37 cellular contexts compared by ENCODE assay signal in genomic region chr1:223394706-223395105, GRCh38. TPM values are rescaled to one million over a fixed set of nuclear protein-coding genes. Genes with fewer than 3 reads are reported as not detected.
"Had no signal": no experiment of that assay in that cellular context is flagged by ENCODE, and none has a peak within 500 bp of the region (broad histone marks: within the 10 kb centered on the region; RNA-seq: fewer than 3 reads in every experiment).

No MANE protein-coding gene starts in this region.

- H3K27me3 ChIP-seq: breast epithelium had no signal

- FAIRE-seq: astrocyte, TTC549 had no signal

- H3K36me3 Mint-ChIP-seq: activated CD4-positive, alpha-beta memory T cell treated with anti-CD3 and anti-CD28 coated beads for 36 hours; activated naive CD4-positive, alpha-beta T cell treated with anti-CD3 and anti-CD28 coated beads, Interleukin-2, amount 10 ng/mL, durations not matched to agents 7 days and 5 days; activated naive CD8-positive, alpha-beta T cell treated with anti-CD3 and anti-CD28 coated beads for 36 hours had no signal

- ATAC-seq: activated CD8-positive, alpha-beta T cell treated with anti-CD3 and anti-CD28 coated beads for 36 hours; activated naive CD4-positive, alpha-beta T cell treated with anti-CD3 and anti-CD28 coated beads, Interleukin-2, amount 50 U/mL, for 72 hours; activated T-cell treated with anti-CD3 and anti-CD28 coated beads, Interleukin-2, amount 50 U/mL, for 4 hours; activated T-cell treated with anti-CD3 and anti-CD28 coated beads, Interleukin-2, amount 50 U/mL, for 72 hours; activated T-helper 17 cell treated with anti-CD3 and anti-CD28 coated beads, Interleukin-2, amount 50 U/mL, for 72 hours; body of pancreas; T-helper 17 cell had no signal

- H3K4me3 Mint-ChIP-seq: activated B cell treated with CpG ODN at 0.5 μM for 24 hours; activated CD4-positive, alpha-beta memory T cell treated with anti-CD3 and anti-CD28 coated beads for 36 hours; activated CD4-positive, alpha-beta T cell treated with anti-CD3 and anti-CD28 coated beads, Interleukin-2, amount 10 ng/mL, durations not matched to agents 24 days and 14 days; activated CD8-positive, alpha-beta T cell treated with anti-CD3 and anti-CD28 coated beads for 36 hours; activated naive CD4-positive, alpha-beta T cell treated with anti-CD3 and anti-CD28 coated beads, Interleukin-2, amount 10 ng/mL, durations not matched to agents 7 days and 5 days; activated naive CD8-positive, alpha-beta T cell treated with anti-CD3 and anti-CD28 coated beads for 36 hours; activated T-cell treated with anti-CD3 and anti-CD28 coated beads, Interleukin-2, amount 50 U/mL, for 4 hours; activated T-cell treated with anti-CD3 and anti-CD28 coated beads, Interleukin-2, amount 50 U/mL, for 72 hours; activated T-helper 1 cell treated with anti-CD3 and anti-CD28 coated beads, Interleukin-12 subunit alpha, Interleukin-12 subunit beta, Interleukin-2, Interleukin-4 antibody, amounts not matched to agents 30 ng/mL and 10 ng/mL and 1 ng/mL, durations not matched to agents 14 hours and 24 hours and 36 hours; activated T-helper 17 cell treated with anti-CD3 and anti-CD28 coated beads, Interleukin-2, amount 50 U/mL, for 72 hours; T-helper 17 cell had no signal

- H3K27ac Mint-ChIP-seq: activated B cell treated with CpG ODN at 0.5 μM for 24 hours; activated CD4-positive, alpha-beta memory T cell treated with anti-CD3 and anti-CD28 coated beads for 36 hours; activated CD4-positive, alpha-beta T cell treated with anti-CD3 and anti-CD28 coated beads, Interleukin-2, amount 10 ng/mL, durations not matched to agents 24 days and 14 days; activated CD8-positive, alpha-beta T cell treated with anti-CD3 and anti-CD28 coated beads for 36 hours; activated naive CD4-positive, alpha-beta T cell treated with anti-CD3 and anti-CD28 coated beads, Interleukin-2, amount 10 ng/mL, durations not matched to agents 7 days and 5 days; activated naive CD4-positive, alpha-beta T cell treated with anti-CD3 and anti-CD28 coated beads, Interleukin-2, amount 50 U/mL, for 72 hours; activated naive CD8-positive, alpha-beta T cell treated with anti-CD3 and anti-CD28 coated beads for 36 hours; activated T-cell treated with anti-CD3 and anti-CD28 coated beads, Interleukin-2, amount 50 U/mL, for 72 hours; activated T-helper 1 cell treated with anti-CD3 and anti-CD28 coated beads, Interleukin-12 subunit alpha, Interleukin-12 subunit beta, Interleukin-2, Interleukin-4 antibody, amounts not matched to agents 30 ng/mL and 10 ng/mL and 1 ng/mL, durations not matched to agents 14 hours and 24 hours and 36 hours; activated T-helper 17 cell treated with anti-CD3 and anti-CD28 coated beads, Interleukin-2, amount 50 U/mL, for 72 hours; T-helper 17 cell had no signal

- H3K4me3 ChIP-seq: adrenal gland, body of pancreas, breast epithelium had no signal

- DNase-seq: activated B cell treated with CpG ODN at 0.5 μM for 24 hours; activated CD4-positive, alpha-beta memory T cell treated with anti-CD3 and anti-CD28 coated beads for 36 hours; activated CD4-positive, alpha-beta T cell treated with anti-CD3 and anti-CD28 coated beads for 4 hours; activated CD4-positive, alpha-beta T cell treated with anti-CD3 and anti-CD28 coated beads, Interleukin-2, amount 10 ng/mL, durations not matched to agents 24 days and 14 days; activated CD4-positive, alpha-beta T cell treated with anti-CD3 and anti-CD28 coated beads, Interleukin-2, amount 50 U/mL, for 1 hour; activated CD4-positive, alpha-beta T cell treated with anti-CD3 and anti-CD28 coated beads, Interleukin-2, amount 50 U/mL, for 4 hours; activated CD4-positive, CD25-positive, alpha-beta regulatory T cell treated with anti-CD3 and anti-CD28 coated beads, Interleukin-2, amount 50 U/mL, for 72 hours; activated CD8-positive, alpha-beta memory T cell treated with anti-CD3 and anti-CD28 coated beads, Interleukin-2, amount 50 U/mL, for 4 hours; activated CD8-positive, alpha-beta T cell treated with anti-CD3 and anti-CD28 coated beads for 36 hours; activated effector memory CD4-positive, alpha-beta T cell treated with anti-CD3 and anti-CD28 coated beads, Interleukin-2, amount 50 U/mL, for 16 hours; activated gamma-delta T cell treated with Interleukin-2 at 50 U/mL for 16 hours; activated naive CD4-positive, alpha-beta T cell; activated naive CD4-positive, alpha-beta T cell treated with anti-CD3 and anti-CD28 coated beads, Interleukin-2, amount 10 ng/mL, durations not matched to agents 7 days and 5 days; activated naive CD8-positive, alpha-beta T cell treated with anti-CD3 and anti-CD28 coated beads for 36 hours; activated T-cell treated with anti-CD3 and anti-CD28 coated beads for 4 hours; activated T-cell treated with anti-CD3 and anti-CD28 coated beads, Interleukin-2, amount 50 U/mL, for 1 hour; activated T-cell treated with anti-CD3 and anti-CD28 coated beads, Interleukin-2, amount 50 U/mL, for 4 hours; activated T-cell treated with anti-CD3 and anti-CD28 coated beads, Interleukin-2, amount 50 U/mL, for 72 hours; adrenal gland; amniotic stem cell; aorta; body of pancreas; brain microvascular endothelial cell; central memory CD4-positive, alpha-beta T cell; T-helper 17 cell had no signal

- H3K4me1 ChIP-seq: adrenal gland, breast epithelium had no signal

- H3K9me3 Mint-ChIP-seq: activated CD4-positive, alpha-beta T cell treated with anti-CD3 and anti-CD28 coated beads, Interleukin-2, amount 10 ng/mL, durations not matched to agents 24 days and 14 days; activated CD8-positive, alpha-beta T cell treated with anti-CD3 and anti-CD28 coated beads for 36 hours; activated naive CD4-positive, alpha-beta T cell treated with anti-CD3 and anti-CD28 coated beads, Interleukin-2, amount 10 ng/mL, durations not matched to agents 7 days and 5 days; activated naive CD4-positive, alpha-beta T cell treated with anti-CD3 and anti-CD28 coated beads, Interleukin-2, amount 50 U/mL, for 72 hours; activated T-cell treated with anti-CD3 and anti-CD28 coated beads, Interleukin-2, amount 50 U/mL, for 72 hours; activated T-helper 1 cell treated with anti-CD3 and anti-CD28 coated beads, Interleukin-12 subunit alpha, Interleukin-12 subunit beta, Interleukin-2, Interleukin-4 antibody, amounts not matched to agents 30 ng/mL and 10 ng/mL and 1 ng/mL, durations not matched to agents 14 hours and 24 hours and 36 hours; activated T-helper 17 cell treated with anti-CD3 and anti-CD28 coated beads, Interleukin-2, amount 50 U/mL, for 72 hours had no signal

- H3K27ac ChIP-seq: adrenal gland, body of pancreas, brain microvascular endothelial cell, breast epithelium, VCaP had no signal

- H3K36me3 ChIP-seq: adrenal gland, brain microvascular endothelial cell, breast epithelium had no signal

- H3K9me3 ChIP-seq: adrenal gland, body of pancreas had no signal

- H3K4me1 Mint-ChIP-seq: activated B cell treated with CpG ODN at 0.5 μM for 24 hours; activated CD4-positive, alpha-beta T cell treated with anti-CD3 and anti-CD28 coated beads, Interleukin-2, amount 10 ng/mL, durations not matched to agents 24 days and 14 days; activated naive CD4-positive, alpha-beta T cell treated with anti-CD3 and anti-CD28 coated beads, Interleukin-2, amount 10 ng/mL, durations not matched to agents 7 days and 5 days; activated naive CD8-positive, alpha-beta T cell treated with anti-CD3 and anti-CD28 coated beads for 36 hours; activated T-helper 17 cell treated with anti-CD3 and anti-CD28 coated beads, Interleukin-2, amount 50 U/mL, for 72 hours had no signal

RNA-seq across cellular contexts. Expression of gene CCDC185, which starts 1.5 kb away (rescaled TPM):
- total RNA-seq: activated B cell treated with CpG ODN at 0.5 μM for 24 hours; activated CD4-positive, alpha-beta memory T cell treated with anti-CD3 and anti-CD28 coated beads for 36 hours; activated CD4-positive, alpha-beta T cell treated with anti-CD3 and anti-CD28 coated beads, Interleukin-2, amount 10 ng/mL, durations not matched to agents 24 days and 14 days; activated CD8-positive, alpha-beta memory T cell treated with anti-CD3 and anti-CD28 coated beads for 36 hours; activated CD8-positive, alpha-beta T cell treated with anti-CD3 and anti-CD28 coated beads for 36 hours; activated naive CD4-positive, alpha-beta T cell treated with anti-CD3 and anti-CD28 coated beads, Interleukin-2, amount 50 U/mL, for 72 hours; activated naive CD8-positive, alpha-beta T cell treated with anti-CD3 and anti-CD28 coated beads for 36 hours; activated T-cell treated with anti-CD3 and anti-CD28 coated beads, Interleukin-2, amount 50 U/mL, for 4 hours; activated T-cell treated with anti-CD3 and anti-CD28 coated beads, Interleukin-2, amount 50 U/mL, for 72 hours; activated T-helper 1 cell treated with anti-CD3 and anti-CD28 coated beads, Interleukin-12 subunit alpha, Interleukin-12 subunit beta, Interleukin-2, Interleukin-4 antibody, amounts not matched to agents 30 ng/mL and 10 ng/mL and 1 ng/mL, durations not matched to agents 14 hours and 24 hours and 36 hours; activated T-helper 17 cell treated with anti-CD3 and anti-CD28 coated beads, Interleukin-2, amount 50 U/mL, for 72 hours; adrenal gland; aorta; astrocyte; body of pancreas; breast epithelium; cardiac septum; cerebellum; T-helper 1 cell treated with Interleukin-12 subunit alpha and Interleukin-12 subunit beta and Interleukin-4 antibody, amounts not matched to agents 30 ng/mL and 1 ng/mL, for 36 hours; T-helper 17 cell; T-helper 2 cell treated with Interferon-gamma antibody and Interleukin-4, amounts not matched to agents 100 ng/mL and 5 ng/mL, for 36 hours had no signal
- polyA plus RNA-seq: adrenal gland, aorta had no signal

RNA-seq across cellular contexts. Expression of gene SUSD4, which starts 30.7 kb away (rescaled TPM):
- total RNA-seq: activated B cell treated with CpG ODN at 0.5 μM for 24 hours; activated CD4-positive, alpha-beta T cell treated with anti-CD3 and anti-CD28 coated beads, Interleukin-2, amount 10 ng/mL, durations not matched to agents 24 days and 14 days; activated CD8-positive, alpha-beta memory T cell treated with anti-CD3 and anti-CD28 coated beads for 36 hours; activated T-helper 1 cell treated with anti-CD3 and anti-CD28 coated beads, Interleukin-12 subunit alpha, Interleukin-12 subunit beta, Interleukin-2, Interleukin-4 antibody, amounts not matched to agents 30 ng/mL and 10 ng/mL and 1 ng/mL, durations not matched to agents 14 hours and 24 hours and 36 hours had no signal
